8 cellular contexts compared by ENCODE assay signal in the genomic region with DNA sequence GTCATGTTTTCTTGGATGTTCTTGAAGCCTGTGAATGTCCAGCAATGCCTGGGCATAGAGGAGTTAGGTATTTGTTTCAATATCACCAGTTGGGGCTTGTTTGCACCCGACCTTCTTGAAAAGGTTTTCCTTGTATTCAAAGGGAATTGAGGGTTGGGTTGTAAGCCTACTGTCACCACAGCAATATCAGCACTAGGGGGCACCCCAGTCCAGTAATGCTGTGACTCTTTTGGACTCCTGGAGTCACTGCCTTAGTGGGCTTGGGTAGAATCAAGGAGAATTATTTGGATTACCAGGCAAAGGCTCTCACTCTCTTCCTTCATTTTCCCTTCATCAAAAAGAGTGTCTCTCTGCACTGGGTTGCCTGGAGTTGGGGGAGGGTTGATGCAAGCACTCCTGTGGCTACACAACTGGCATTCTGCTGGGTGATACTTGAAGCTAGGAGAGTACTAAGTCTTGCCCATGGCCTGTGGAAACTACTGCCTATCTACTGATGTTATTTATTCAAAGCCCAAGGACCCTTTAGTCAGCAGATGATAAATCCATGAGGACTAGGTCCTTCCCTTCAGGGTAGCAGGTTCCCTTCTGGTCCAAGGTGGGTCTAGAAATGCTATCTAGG. TPM values are rescaled to one million over a fixed set of nuclear protein-coding genes. Genes with fewer than 3 reads are reported as not detected.
DNase-seq lines count a peak whose midpoint lies in the region; ATAC-seq and TF ChIP-seq lines count a peak whose summit lies in the region.

No MANE protein-coding gene starts in this region.

- peaks cover 8% of the 10 kb centered on the region for H3K9me3 Mint-ChIP-seq in mesothelial cell of epicardium

- peaks cover 14% of the 10 kb centered on the region for H3K27me3 Mint-ChIP-seq in mesothelial cell of epicardium (ENCODE audit: low read depth)

- H3K4me3 Mint-ChIP-seq in mesothelial cell of epicardium, result no peak overlapping the region

- peaks cover 2% of the 10 kb centered on the region for H3K36me3 Mint-ChIP-seq in mesothelial cell of epicardium

- TF ChIP-seq CTCF in AG09309 (IDR thresholded peaks at IDR 0.05; ENCODE audit: control insufficient read depth, insufficient read depth, low read depth, low read length, missing control alignments) (peak; percentile 35), astrocyte of the spinal cord (IDR thresholded peaks at IDR 0.05; ENCODE audit: low read depth, low read length) (peak; percentile 2), mesothelial cell of epicardium (IDR thresholded peaks at IDR 0.05; ENCODE audit: unreplicated experiment) (peak; percentile 32)

- no peak overlapping the region for H3K27ac Mint-ChIP-seq in mesothelial cell of epicardium

- H3K4me1 Mint-ChIP-seq in mesothelial cell of epicardium, result peaks cover 30% of the 10 kb centered on the region

- no peak for DNase-seq in AG09309 (ENCODE audit: low read depth)
- DNase-seq in SHP77 treated with DMSO at 0.1 percent for 48 hours (lab: John Stamatoyannopoulos, UW), result peak; percentile 16
- DNase-seq in astrocyte of the spinal cord (ENCODE audit: low read depth, low spot score), result no peak
- DNase-seq in mesothelial cell of epicardium (ENCODE audit: low spot score in 2 of 2, unreplicated experiment in 2 of 2), result no peak
- DNase-seq in COLO668 (lab: John Stamatoyannopoulos, UW; ENCODE audit: unreplicated experiment), result no peak

- H3K4me3 ChIP-seq in AG09309 (ENCODE audit: control insufficient read depth, low read depth, low read length) (no peak overlapping the region), astrocyte of the spinal cord (ENCODE audit: low read depth, low read length) (no peak overlapping the region)

- ATAC-seq in GM18909 (IDR thresholded peaks at IDR 0.05; ENCODE audit: poor library complexity, unreplicated experiment) (peak; percentile 45), GM21786 (IDR thresholded peaks at IDR 0.05; ENCODE audit: unreplicated experiment) (no peak), HG03097 (IDR thresholded peaks at IDR 0.05; ENCODE audit: low FRiP score, unreplicated experiment) (no peak)

- in situ Hi-C loops in astrocyte of the spinal cord (cut with HindIII; ENCODE audit: low sequenced_read_pairs), result no loop called here

RNA-seq across cellular contexts. Expression of a gene that starts 34.5 kb away (rescaled TPM):
- not detected in 3 replicates for total RNA-seq in mesothelial cell of epicardium

RNA-seq across cellular contexts. Expression of a gene that starts 44.8 kb away (rescaled TPM):
- not detected in 3 replicates for total RNA-seq in mesothelial cell of epicardium

RNA-seq across cellular contexts. Expression of a gene that starts 47.7 kb away (rescaled TPM):
- total RNA-seq in mesothelial cell of epicardium, result not detected in 3 replicates
